ENCODE assay signal across 1 cellular context in genomic region chr9:125558453-125559084, GRCh38.
TF ChIP-seq lines count a peak whose summit lies in the region.

No MANE protein-coding gene starts in this region.

TF ChIP-seq in GM12878, 131 proteins besides CTCF, POLR2A, EP300 and RAD21 (continued from another document and continues in another):
- TF ChIP-seq ZBTB4 (CRISPR knock-in tag; IDR thresholded peaks at IDR 0.05) (no peak), RELA (IDR thresholded peaks at IDR 0.05; ENCODE audit: borderline replicate concordance, partially characterized antibody) (no peak), HCFC1 (IDR thresholded peaks at IDR 0.05; ENCODE audit: low read length) (no peak), NKRF (conservative IDR thresholded peaks at IDR 0.05) (no peak), HDAC6 (IDR thresholded peaks at IDR 0.05; ENCODE audit: unreplicated experiment) (no peak), CHD1 (IDR thresholded peaks at IDR 0.05; ENCODE audit: low read depth, low read length) (no peak), SMARCA5 (IDR thresholded peaks at IDR 0.05) (0 out of 2 replicates have a peak, but pooled peaks have one; percentile 56), IRF3 (IDR thresholded peaks at IDR 0.05) (no peak), SKIL (IDR thresholded peaks at IDR 0.05; ENCODE audit: low read depth, poor library complexity, severe bottlenecking) (peak; percentile 43), NR2F1 (conservative IDR thresholded peaks at IDR 0.05) (no peak), NFXL1 (IDR thresholded peaks at IDR 0.05; ENCODE audit: borderline replicate concordance) (no peak), E2F4 (IDR thresholded peaks at IDR 0.05; ENCODE audit: low read depth, low read length) (no peak), PML (IDR thresholded peaks at IDR 0.05; ENCODE audit: low read length) (no peak), STAT3 (IDR thresholded peaks at IDR 0.05; ENCODE audit: low read depth, low read length) (no peak), USF1 (IDR thresholded peaks at IDR 0.05; ENCODE audit: borderline replicate concordance, extremely low read length, insufficient read depth, low read depth, low read length) (no peak), POLR2AphosphoS2 (IDR thresholded peaks at IDR 0.05; ENCODE audit: low read depth, low read length) (no peak), ZBTB11 (CRISPR knock-in tag; IDR thresholded peaks at IDR 0.05) (no peak), KLF5 (IDR thresholded peaks at IDR 0.05; ENCODE audit: partially characterized antibody) (no peak), ZBED1 (IDR thresholded peaks at IDR 0.05; ENCODE audit: borderline replicate concordance) (no peak), YY1 (IDR thresholded peaks at IDR 0.05; ENCODE audit: low read depth, low read length) (peak; percentile 84), NR2C1 (IDR thresholded peaks at IDR 0.05) (no peak), NFYA (IDR thresholded peaks at IDR 0.05; ENCODE audit: borderline replicate concordance, low read depth, low read length) (no peak), LARP7 (IDR thresholded peaks at IDR 0.05) (no peak), ZSCAN29 (IDR thresholded peaks at IDR 0.05) (no peak), IKZF2 (IDR thresholded peaks at IDR 0.05) (no peak), RB1 (IDR thresholded peaks at IDR 0.05; ENCODE audit: borderline replicate concordance) (peak; percentile 67; the same call in 1 of the 2 replicates), BCL11A (IDR thresholded peaks at IDR 0.05; ENCODE audit: low read depth, low read length) (no peak), KAT2A (conservative IDR thresholded peaks at IDR 0.05; ENCODE audit: control insufficient read depth, low read depth, low read length) (no peak), SREBF2 (IDR thresholded peaks at IDR 0.05; ENCODE audit: low read length) (no peak), JUND (IDR thresholded peaks at IDR 0.05; ENCODE audit: low read depth, low read length) (no peak), SMAD1 (IDR thresholded peaks at IDR 0.05; ENCODE audit: low read depth, partially characterized antibody) (no peak), YBX1 (IDR thresholded peaks at IDR 0.05) (no peak), HSF1 (IDR thresholded peaks at IDR 0.05; ENCODE audit: low read depth, low read length) (0 out of 2 replicates have a peak, but pooled peaks have one; percentile 51), BRCA1 (IDR thresholded peaks at IDR 0.05; ENCODE audit: low read depth, low read length) (no peak), RCOR1 (conservative IDR thresholded peaks at IDR 0.05; ENCODE audit: low read depth, low read length) (no peak), ELK1 (IDR thresholded peaks at IDR 0.05; ENCODE audit: low read depth, low read length) (no peak), GATAD2B (conservative IDR thresholded peaks at IDR 0.05; ENCODE audit: low read depth) (no peak), BMI1 (IDR thresholded peaks at IDR 0.05; ENCODE audit: borderline replicate concordance) (no peak), SMC3 (IDR thresholded peaks at IDR 0.05; ENCODE audit: borderline replicate concordance, low read length) (peak; percentile 93), BCLAF1 (IDR thresholded peaks at IDR 0.05) (no peak), SUPT20H (IDR thresholded peaks at IDR 0.05; ENCODE audit: borderline replicate concordance, control insufficient read depth, low read depth, low read length) (no peak)
